Comparison of ENCODE assay signal across 34 cellular contexts in the genomic region with DNA sequence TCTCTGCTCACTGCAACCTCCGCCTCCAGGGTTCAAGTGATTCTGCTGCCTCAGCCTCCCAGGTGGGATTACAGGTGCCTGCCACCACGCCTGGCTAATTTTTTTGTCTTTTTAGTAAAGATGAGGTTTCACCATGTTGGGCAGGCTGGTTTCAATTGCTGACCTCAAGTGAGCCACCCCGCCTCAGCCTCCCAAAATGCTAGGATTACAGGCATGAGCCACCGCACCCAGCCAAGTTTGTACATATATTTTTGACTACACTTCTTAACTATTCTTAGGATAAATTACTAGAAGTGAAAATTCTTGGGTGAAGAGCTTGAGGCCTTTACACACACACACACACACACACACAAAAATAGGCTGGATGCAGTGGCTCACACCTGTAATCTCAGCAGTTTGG. TPM values are rescaled to one million over a fixed set of nuclear protein-coding genes. Genes with fewer than 3 reads are reported as not detected.
"Had no signal": no experiment of that assay in that cellular context is flagged by ENCODE, and none has a peak within 500 bp of the region (broad histone marks: within the 10 kb centered on the region; RNA-seq: fewer than 3 reads in every experiment).

No MANE protein-coding gene starts in this region.

- H3K27ac ChIP-seq: ascending aorta, breast epithelium, cardiac muscle cell, epithelial cell of prostate, esophagus squamous epithelium, gastroesophageal sphincter had no signal

- H3K4me1 Mint-ChIP-seq: brain had no signal

- H3K27me3 Mint-ChIP-seq: activated CD4-positive, alpha-beta memory T cell treated with anti-CD3 and anti-CD28 coated beads, Interleukin-2, amount 10 ng/mL, durations not matched to agents 7 days and 5 days; activated CD4-positive, alpha-beta T cell treated with anti-CD3 and anti-CD28 coated beads, Interleukin-2, amount 10 ng/mL, durations not matched to agents 24 days and 14 days had no signal

- H3K27ac Mint-ChIP-seq: activated CD4-positive, alpha-beta memory T cell treated with anti-CD3 and anti-CD28 coated beads, Interleukin-2, amount 10 ng/mL, durations not matched to agents 7 days and 5 days; activated CD4-positive, alpha-beta T cell treated with anti-CD3 and anti-CD28 coated beads for 36 hours; activated CD4-positive, alpha-beta T cell treated with anti-CD3 and anti-CD28 coated beads, Interleukin-2, amount 10 ng/mL, durations not matched to agents 24 days and 14 days; activated naive CD4-positive, alpha-beta T cell treated with anti-CD3 and anti-CD28 coated beads, Interleukin-2, amount 10 ng/mL, durations not matched to agents 7 days and 5 days; activated naive CD4-positive, alpha-beta T cell treated with anti-CD3 and anti-CD28 coated beads, Interleukin-2, amount 50 U/mL, for 72 hours; activated naive CD8-positive, alpha-beta T cell treated with anti-CD3 and anti-CD28 coated beads, Interleukin-2, amount 10 ng/mL, durations not matched to agents 7 days and 5 days; activated T-cell treated with anti-CD3 and anti-CD28 coated beads, Interleukin-2, amount 50 U/mL, for 24 hours; activated T-cell treated with anti-CD3 and anti-CD28 coated beads, Interleukin-2, amount 50 U/mL, for 72 hours; brain had no signal

- H3K4me1 ChIP-seq: ascending aorta, breast epithelium, gastroesophageal sphincter had no signal

- ATAC-seq: activated CD4-positive, alpha-beta T cell treated with anti-CD3 and anti-CD28 coated beads for 36 hours; activated naive CD4-positive, alpha-beta T cell treated with anti-CD3 and anti-CD28 coated beads, Interleukin-2, amount 50 U/mL, for 72 hours; activated T-cell treated with anti-CD3 and anti-CD28 coated beads, Interleukin-2, amount 50 U/mL, for 72 hours; gastroesophageal sphincter had no signal

- H3K36me3 ChIP-seq: ascending aorta, breast epithelium, cardiac muscle cell, esophagus squamous epithelium, gastroesophageal sphincter had no signal

- H3K9me3 ChIP-seq: ascending aorta, breast epithelium, esophagus squamous epithelium, gastroesophageal sphincter had no signal

- H3K36me3 Mint-ChIP-seq: activated naive CD4-positive, alpha-beta T cell treated with anti-CD3 and anti-CD28 coated beads, Interleukin-2, amount 50 U/mL, for 72 hours; brain had no signal

- H3K9me3 Mint-ChIP-seq: activated CD4-positive, alpha-beta memory T cell treated with anti-CD3 and anti-CD28 coated beads, Interleukin-2, amount 10 ng/mL, durations not matched to agents 7 days and 5 days; activated CD4-positive, alpha-beta T cell treated with anti-CD3 and anti-CD28 coated beads, Interleukin-2, amount 10 ng/mL, durations not matched to agents 24 days and 14 days; activated naive CD4-positive, alpha-beta T cell treated with anti-CD3 and anti-CD28 coated beads, Interleukin-2, amount 10 ng/mL, durations not matched to agents 7 days and 5 days; activated naive CD4-positive, alpha-beta T cell treated with anti-CD3 and anti-CD28 coated beads, Interleukin-2, amount 50 U/mL, for 72 hours; activated naive CD8-positive, alpha-beta T cell treated with anti-CD3 and anti-CD28 coated beads, Interleukin-2, amount 10 ng/mL, durations not matched to agents 7 days and 5 days; activated T-cell treated with anti-CD3 and anti-CD28 coated beads, Interleukin-2, amount 50 U/mL, for 24 hours; activated T-cell treated with anti-CD3 and anti-CD28 coated beads, Interleukin-2, amount 50 U/mL, for 72 hours; brain had no signal

- H3K4me3 Mint-ChIP-seq: activated CD4-positive, alpha-beta memory T cell treated with anti-CD3 and anti-CD28 coated beads, Interleukin-2, amount 10 ng/mL, durations not matched to agents 7 days and 5 days; activated CD4-positive, alpha-beta T cell treated with anti-CD3 and anti-CD28 coated beads for 36 hours; activated CD4-positive, alpha-beta T cell treated with anti-CD3 and anti-CD28 coated beads, Interleukin-2, amount 10 ng/mL, durations not matched to agents 24 days and 14 days; activated naive CD4-positive, alpha-beta T cell treated with anti-CD3 and anti-CD28 coated beads, Interleukin-2, amount 10 ng/mL, durations not matched to agents 7 days and 5 days; activated naive CD8-positive, alpha-beta T cell treated with anti-CD3 and anti-CD28 coated beads, Interleukin-2, amount 10 ng/mL, durations not matched to agents 7 days and 5 days; activated T-cell treated with anti-CD3 and anti-CD28 coated beads, Interleukin-2, amount 50 U/mL, for 24 hours; activated T-cell treated with anti-CD3 and anti-CD28 coated beads, Interleukin-2, amount 50 U/mL, for 72 hours; brain had no signal

- H3K4me3 ChIP-seq: ascending aorta, breast epithelium, cardiac muscle cell, esophagus squamous epithelium, gastroesophageal sphincter had no signal

- H3K27me3 ChIP-seq: ascending aorta, breast epithelium, cardiac muscle cell had no signal

- DNase-seq: activated CD4-positive, alpha-beta memory T cell treated with anti-CD3 and anti-CD28 coated beads, Interleukin-2, amount 10 ng/mL, durations not matched to agents 7 days and 5 days; activated CD4-positive, alpha-beta T cell treated with anti-CD3 and anti-CD28 coated beads for 36 hours; activated CD4-positive, alpha-beta T cell treated with anti-CD3 and anti-CD28 coated beads, Interleukin-2, amount 10 ng/mL, durations not matched to agents 24 days and 14 days; activated CD4-positive, alpha-beta T cell treated with anti-CD3 and anti-CD28 coated beads, Interleukin-2, amount 50 U/mL, for 4 hours; activated CD4-positive, CD25-positive, alpha-beta regulatory T cell; activated CD4-positive, CD25-positive, alpha-beta regulatory T cell treated with anti-CD3 and anti-CD28 coated beads, Interleukin-2, amount 50 U/mL, for 72 hours; activated CD8-positive, alpha-beta memory T cell treated with anti-CD3 and anti-CD28 coated beads, Interleukin-2, amount 50 U/mL, for 48 hours; activated gamma-delta T cell; activated naive CD4-positive, alpha-beta T cell; activated naive CD4-positive, alpha-beta T cell treated with anti-CD3 and anti-CD28 coated beads, Interleukin-2, amount 10 ng/mL, durations not matched to agents 7 days and 5 days; activated naive CD8-positive, alpha-beta T cell treated with anti-CD3 and anti-CD28 coated beads, Interleukin-2, amount 10 ng/mL, durations not matched to agents 7 days and 5 days; activated T-cell treated with anti-CD3 and anti-CD28 coated beads for 4 hours; activated T-cell treated with anti-CD3 and anti-CD28 coated beads, Interleukin-2, amount 50 U/mL, for 24 hours; activated T-cell treated with anti-CD3 and anti-CD28 coated beads, Interleukin-2, amount 50 U/mL, for 72 hours; cortex of kidney; effector CD8-positive, alpha-beta T cell; esophagus squamous epithelium; foreskin melanocyte; T-helper 1 cell; T-helper 2 cell had no signal

RNA-seq across cellular contexts. Expression of gene ITGAM, which starts 1.4 kb away (rescaled TPM):
- total RNA-seq: cardiac muscle cell, chondrocyte, endothelial cell of umbilical vein, fibroblast of lung, fibroblast of villous mesenchyme had no signal
- polyA plus RNA-seq: cardiac muscle cell, endothelial cell of umbilical vein had no signal

RNA-seq across cellular contexts. Expression of gene PYDC1, which starts 41.4 kb away (rescaled TPM):
- total RNA-seq: activated CD4-positive, alpha-beta memory T cell treated with anti-CD3 and anti-CD28 coated beads, Interleukin-2, amount 10 ng/mL, durations not matched to agents 7 days and 5 days; activated CD4-positive, alpha-beta T cell treated with anti-CD3 and anti-CD28 coated beads for 36 hours; activated CD4-positive, alpha-beta T cell treated with anti-CD3 and anti-CD28 coated beads, Interleukin-2, amount 10 ng/mL, durations not matched to agents 24 days and 14 days; activated naive CD4-positive, alpha-beta T cell treated with anti-CD3 and anti-CD28 coated beads, Interleukin-2, amount 50 U/mL, for 72 hours; activated naive CD8-positive, alpha-beta T cell treated with anti-CD3 and anti-CD28 coated beads, Interleukin-2, amount 10 ng/mL, durations not matched to agents 7 days and 5 days; activated T-cell treated with anti-CD3 and anti-CD28 coated beads, Interleukin-2, amount 50 U/mL, for 72 hours; ascending aorta; breast epithelium; cardiac muscle cell; chondrocyte; dermis microvascular lymphatic vessel endothelial cell; endothelial cell of umbilical vein; esophagus squamous epithelium; fibroblast of lung; fibroblast of villous mesenchyme; glomerular endothelial cell had no signal
- polyA plus RNA-seq: cardiac muscle cell, endothelial cell of umbilical vein, esophagus, fibroblast of lung had no signal

RNA-seq across cellular contexts. Expression of gene TRIM72, which starts 44.4 kb away (rescaled TPM):
- total RNA-seq: activated naive CD8-positive, alpha-beta T cell treated with anti-CD3 and anti-CD28 coated beads, Interleukin-2, amount 10 ng/mL, durations not matched to agents 7 days and 5 days; ascending aorta; chondrocyte; dermis microvascular lymphatic vessel endothelial cell; endothelial cell of umbilical vein; esophagus squamous epithelium; fibroblast of lung; fibroblast of villous mesenchyme; glomerular endothelial cell had no signal
- polyA plus RNA-seq: cardiac muscle cell, endothelial cell of umbilical vein, fibroblast of lung had no signal
